11 cellular contexts compared by ENCODE assay signal in genomic region chr16:66382966-66383299, GRCh38. TPM values are rescaled to one million over a fixed set of nuclear protein-coding genes. Genes with fewer than 3 reads are reported as not detected.
DNase-seq lines count a peak whose midpoint lies in the region; ATAC-seq and TF ChIP-seq lines count a peak whose summit lies in the region.
"Had no signal": no experiment of that assay in that cellular context is flagged by ENCODE, and none has a peak within 500 bp of the region (broad histone marks: within the 10 kb centered on the region; RNA-seq: fewer than 3 reads in every experiment).

No MANE protein-coding gene starts in this region.

- DNase-seq in ELR (ENCODE audit: low read depth) (peak; percentile 96), RWPE2 (ENCODE audit: low spot score) (no peak), fibroblast of the aortic adventitia (ENCODE audit: low read depth) (peak; percentile 81), renal cortical epithelial cell (ENCODE audit: low read depth) (peak; percentile 95), NCI-H2107 (lab: John Stamatoyannopoulos, UW) (no peak)
- DNase-seq: GOT3 had no signal

- ATAC-seq in RWPE2 (ENCODE audit: low read depth) (peak; percentile 88), GM18502 (IDR thresholded peaks at IDR 0.05; ENCODE audit: poor library complexity, unreplicated experiment) (no peak), HG02571 (IDR thresholded peaks at IDR 0.05; ENCODE audit: unreplicated experiment) (no peak), HG03139 (IDR thresholded peaks at IDR 0.05; ENCODE audit: unreplicated experiment) (no peak)
- ATAC-seq: activated naive CD4-positive, alpha-beta T cell treated with anti-CD3 and anti-CD28 coated beads, Interleukin-2, amount 50 U/mL, for 72 hours had no signal

- no peaks in the 10 kb centered on the region for H3K27me3 ChIP-seq in RWPE2 (ENCODE audit: insufficient read depth, poor library complexity, severe bottlenecking)
- H3K27me3 ChIP-seq: MG63 had no signal

- H3K4me1 ChIP-seq in RWPE2 (ENCODE audit: insufficient read depth, poor library complexity, severe bottlenecking), result peaks cover 23% of the 10 kb centered on the region

- no peaks in the 10 kb centered on the region for H3K9me3 ChIP-seq in RWPE2 (ENCODE audit: severe bottlenecking)
- H3K9me3 ChIP-seq: MG63 had no signal

- no peak overlapping the region for H3K4me3 ChIP-seq in RWPE2 (ENCODE audit: severe bottlenecking)
- H3K4me3 ChIP-seq in fibroblast of the aortic adventitia (ENCODE audit: low read depth, low read length), result no peak overlapping the region
- H3K4me3 ChIP-seq: MG63 had no signal

- peak overlapping the region; percentile 96 for H3K27ac ChIP-seq in RWPE2 (ENCODE audit: poor library complexity, severe bottlenecking)

- no peaks in the 10 kb centered on the region for H3K36me3 ChIP-seq in RWPE2 (ENCODE audit: low read depth)
- H3K36me3 ChIP-seq: MG63 had no signal

- no peak for TF ChIP-seq CTCF in RWPE2 (IDR thresholded peaks at IDR 0.05; ENCODE audit: poor library complexity, severe bottlenecking)
- TF ChIP-seq CTCF in fibroblast of the aortic adventitia (IDR thresholded peaks at IDR 0.05; ENCODE audit: insufficient read depth, low read length), result no peak

RNA-seq across cellular contexts. Expression of gene CDH5, which starts 16.4 kb away (rescaled TPM):
- total RNA-seq in fibroblast of the aortic adventitia (ENCODE audit: low replicate concordance), result 2.9 and 7.0 TPM in 2 replicates
- total RNA-seq in renal cortical epithelial cell, result 0.65 and 0.87 TPM in 2 replicates
- total RNA-seq: activated naive CD4-positive, alpha-beta T cell treated with anti-CD3 and anti-CD28 coated beads, Interleukin-2, amount 50 U/mL, for 72 hours had no signal

RNA-seq across cellular contexts. Expression of gene BEAN1, which starts 44.2 kb away (rescaled TPM):
- total RNA-seq in fibroblast of the aortic adventitia (ENCODE audit: low replicate concordance) (0.09 TPM in 1 of 2 replicates, not detected in the other), renal cortical epithelial cell (3.8 and 4.2 TPM in 2 replicates)
- total RNA-seq: activated naive CD4-positive, alpha-beta T cell treated with anti-CD3 and anti-CD28 coated beads, Interleukin-2, amount 50 U/mL, for 72 hours had no signal

Comparison
In these comparisons a context has a peak if more than half of its experiments do, and no peak if none do; other contexts are left out.
1. DNase-seq: peak in ELR (single experiment), fibroblast of the aortic adventitia (single experiment) and renal cortical epithelial cell (single experiment); none in RWPE2 (single experiment) and NCI-H2107 (single experiment).